13 cellular contexts compared by ENCODE assay signal in genomic region chr10:75910032-75910431, GRCh38.
DNase-seq lines count a peak whose midpoint lies in the region; ATAC-seq, FAIRE-seq and TF ChIP-seq lines count a peak whose summit lies in the region.
"Had no signal": no experiment of that assay in that cellular context is flagged by ENCODE, and none has a peak within 500 bp of the region (broad histone marks: within the 10 kb centered on the region; RNA-seq: fewer than 3 reads in every experiment).

No MANE protein-coding gene starts in this region.

- no peak for ATAC-seq in GM21723 (IDR thresholded peaks at IDR 0.05; ENCODE audit: unreplicated experiment)
- ATAC-seq: activated CD8-positive, alpha-beta memory T cell treated with anti-CD3 and anti-CD28 coated beads, Interleukin-2, amount 10 ng/mL, durations not matched to agents 7 days and 5 days had no signal

- H3K9me3 Mint-ChIP-seq in type B pancreatic cell: no peaks in the 10 kb centered on the region

- H3K27ac ChIP-seq in keratinocyte (ENCODE audit: control insufficient read depth, insufficient read depth, low read length): no peak overlapping the region

- no peaks in the 10 kb centered on the region for H4K20me1 ChIP-seq in keratinocyte (ENCODE audit: control insufficient read depth, extremely low read depth, insufficient read depth, low read length)

- H3K36me3 ChIP-seq in keratinocyte (ENCODE audit: control insufficient read depth in 2 of 2, extremely low read depth in 1 of 2, insufficient read depth in 2 of 2, low read length in 2 of 2): no peaks in the 10 kb centered on the region

- H3K4me1 ChIP-seq in keratinocyte (ENCODE audit: control insufficient read depth, extremely low read depth, insufficient read depth, low read length): no peaks in the 10 kb centered on the region

- no peaks in the 10 kb centered on the region for H3K9me1 ChIP-seq in keratinocyte (ENCODE audit: control insufficient read depth, extremely low read depth, insufficient read depth, low read length)

- no peak overlapping the region for H3K4me3 Mint-ChIP-seq in type B pancreatic cell
- H3K4me3 Mint-ChIP-seq: activated CD8-positive, alpha-beta memory T cell treated with anti-CD3 and anti-CD28 coated beads, Interleukin-2, amount 10 ng/mL, durations not matched to agents 7 days and 5 days; B cell had no signal

- no peak overlapping the region for H3K4me2 ChIP-seq in keratinocyte (ENCODE audit: control insufficient read depth, extremely low read depth, insufficient read depth, low read depth, low read length)

- dilution Hi-C loops in keratinocyte (cut with MboI; ENCODE audit: extremely low pct_ligation_motif_present, low sequenced_read_pairs): no loop called here

- H3K4me1 Mint-ChIP-seq in type B pancreatic cell (ENCODE audit: unreplicated experiment): peaks cover 5% of the 10 kb centered on the region
- H3K4me1 Mint-ChIP-seq: activated CD8-positive, alpha-beta memory T cell treated with anti-CD3 and anti-CD28 coated beads, Interleukin-2, amount 10 ng/mL, durations not matched to agents 7 days and 5 days; B cell had no signal

- H3K79me2 ChIP-seq in keratinocyte (ENCODE audit: control insufficient read depth, insufficient read depth, low read length): no peaks in the 10 kb centered on the region

- peaks cover 82% of the 10 kb centered on the region for H3K27me3 Mint-ChIP-seq in type B pancreatic cell

- peak in 2 of 3 experiments; percentile 24 to 30 for TF ChIP-seq CTCF in keratinocyte (optimal IDR thresholded peaks at IDR 0.05 in 1 of 3, IDR thresholded peaks at IDR 0.05 in 1 of 3, conservative IDR thresholded peaks at IDR 0.05 in 1 of 3; ENCODE audit: extremely low read depth in 1 of 3, insufficient read depth in 2 of 3, low read length in 3 of 3)
- TF ChIP-seq CTCF in type B pancreatic cell (conservative IDR thresholded peaks at IDR 0.05): peak; percentile 70

- H3K4me3 ChIP-seq in keratinocyte (ENCODE audit: control insufficient read depth in 2 of 3, extremely low read depth in 1 of 3, insufficient read depth in 2 of 3, low read depth in 1 of 3, low read length in 3 of 3): no peak overlapping the region

- no peak overlapping the region for H3K27ac Mint-ChIP-seq in type B pancreatic cell
- H3K27ac Mint-ChIP-seq: activated CD8-positive, alpha-beta memory T cell treated with anti-CD3 and anti-CD28 coated beads, Interleukin-2, amount 10 ng/mL, durations not matched to agents 7 days and 5 days; B cell had no signal

- peak; percentile 8 for DNase-seq in NCI-H146 (lab: John Stamatoyannopoulos, UW)
- no peak for DNase-seq in NCI-H146 treated with DMSO at 0.1 percent for 48 hours (lab: John Stamatoyannopoulos, UW; ENCODE audit: unreplicated experiment)
- peak; percentile 45 for DNase-seq in amniotic epithelial cell (ENCODE audit: low read depth)
- no peak for DNase-seq in keratinocyte (ENCODE audit: low read depth, low spot score)
- DNase-seq in type B pancreatic cell (ENCODE audit: extremely low spot score, unreplicated experiment): no peak
- no peak for DNase-seq in activated T-cell treated with anti-CD3 and anti-CD28 coated beads, Interleukin-2, amount 50 U/mL, for 48 hours
- DNase-seq in NCI-H2196 (lab: John Stamatoyannopoulos, UW; ENCODE audit: unreplicated experiment): no peak
- DNase-seq: activated CD8-positive, alpha-beta memory T cell treated with anti-CD3 and anti-CD28 coated beads, Interleukin-2, amount 10 ng/mL, durations not matched to agents 7 days and 5 days; hippocampal formation; NCI-H2029; stimulated activated CD4-positive, alpha-beta T cell treated with anti-CD3 and anti-CD28 coated beads, Interleukin-4, amount 100 ng/mL, for 4 hours had no signal

- no peaks in the 10 kb centered on the region for H3K27me3 ChIP-seq in keratinocyte (ENCODE audit: control insufficient read depth, extremely low read depth, insufficient read depth, low read length)

- H3K9ac ChIP-seq in keratinocyte (ENCODE audit: control insufficient read depth, extremely low read depth, insufficient read depth, low read length): no peak overlapping the region

- H3K9me3 ChIP-seq in keratinocyte (ENCODE audit: control insufficient read depth, low read depth, low read length): no peaks in the 10 kb centered on the region

- no peak overlapping the region for H2AFZ ChIP-seq in keratinocyte (ENCODE audit: control insufficient read depth, low read length)

- no peaks in the 10 kb centered on the region for H3K36me3 Mint-ChIP-seq in type B pancreatic cell
- H3K36me3 Mint-ChIP-seq: activated CD8-positive, alpha-beta memory T cell treated with anti-CD3 and anti-CD28 coated beads, Interleukin-2, amount 10 ng/mL, durations not matched to agents 7 days and 5 days had no signal

- FAIRE-seq in keratinocyte (lab: Jason Lieb, UNC): no peak

Comparison
In these comparisons a context has a peak if more than half of its experiments do, and no peak if none do; other contexts are left out.
1. DNase-seq: peak in NCI-H146 (single experiment) and amniotic epithelial cell (single experiment); none in NCI-H146 treated with DMSO at 0.1 percent for 48 hours (single experiment), keratinocyte (single experiment), type B pancreatic cell (single experiment), activated T-cell treated with anti-CD3 and anti-CD28 coated beads, Interleukin-2, amount 50 U/mL, for 48 hours (0 of 2) and NCI-H2196 (single experiment).